In genomic region chr2:88187927-88188326, GRCh38 we compare ENCODE assay signal across 1 cellular context.
TF ChIP-seq lines count a peak whose summit lies in the region.

No MANE protein-coding gene starts in this region.

TF ChIP-seq in HepG2, 621 proteins besides CTCF, POLR2A, EP300 and RAD21 (continued from another document):
- TF ChIP-seq STAG1 (CRISPR knock-in tag; IDR thresholded peaks at IDR 0.05) (peak; percentile 96), NONO (IDR thresholded peaks at IDR 0.05) (no peak), NONO (CRISPR knock-in tag; conservative IDR thresholded peaks at IDR 0.05) (0 out of 2 replicates have a peak, but pooled peaks have one; percentile 27), MXI1 (IDR thresholded peaks at IDR 0.05; ENCODE audit: borderline replicate concordance, low read depth, low read length) (0 out of 3 replicates have a peak, but pooled peaks have one; percentile 16), ZNF687 (CRISPR knock-in tag; IDR thresholded peaks at IDR 0.05) (peak; percentile 39), XRCC5 (optimal IDR thresholded peaks at IDR 0.05; ENCODE audit: low read length) (peak; percentile 77), KDM5B (CRISPR knock-in tag; IDR thresholded peaks at IDR 0.05; ENCODE audit: borderline replicate concordance) (peak; percentile 41; the same call in 1 of the 2 replicates), HNRNPL (IDR thresholded peaks at IDR 0.05; ENCODE audit: low read depth, low read length) (peak; percentile 86; the same call in 1 of the 2 replicates), ZNF143 (CRISPR knock-in tag; IDR thresholded peaks at IDR 0.05) (0 out of 2 replicates have a peak, but pooled peaks have one; percentile 20), ZNF414 (CRISPR knock-in tag; IDR thresholded peaks at IDR 0.05) (no peak), ZNF788 (CRISPR knock-in tag; IDR thresholded peaks at IDR 0.05; ENCODE audit: borderline replicate concordance) (no peak), PCBP2 (optimal IDR thresholded peaks at IDR 0.05; ENCODE audit: low read depth, low read length, poor library complexity, severe bottlenecking) (no peak), YY1 (IDR thresholded peaks at IDR 0.05; ENCODE audit: insufficient read depth, insufficient replicate concordance, low read depth, low read length) (peak; percentile 83), SMC3 (IDR thresholded peaks at IDR 0.05; ENCODE audit: low read length) (peak; percentile 64), PTBP1 (IDR thresholded peaks at IDR 0.05; ENCODE audit: low read depth, low read length, poor library complexity, severe bottlenecking) (no peak), NCOR1 (IDR thresholded peaks at IDR 0.05; ENCODE audit: borderline replicate concordance, low read length) (no peak), BCL3 (CRISPR knock-in tag; IDR thresholded peaks at IDR 0.05) (0 out of 2 replicates have a peak, but pooled peaks have one; percentile 33), RXRB (CRISPR knock-in tag; IDR thresholded peaks at IDR 0.05; ENCODE audit: borderline replicate concordance) (0 out of 2 replicates have a peak, but pooled peaks have one; percentile 19), ATF7 (IDR thresholded peaks at IDR 0.05) (no peak), ATF7 (CRISPR knock-in tag; IDR thresholded peaks at IDR 0.05) (no peak), HMGXB4 (CRISPR knock-in tag; IDR thresholded peaks at IDR 0.05; ENCODE audit: borderline replicate concordance in 1 of 2, low read depth in 1 of 2) (0 out of 4 replicates have a peak, but pooled peaks of 1 of the 2 experiments have one; percentile 32), ZBTB7A (CRISPR knock-in tag; IDR thresholded peaks at IDR 0.05) (no peak), ZNF644 (CRISPR knock-in tag; IDR thresholded peaks at IDR 0.05; ENCODE audit: low read depth) (peak; percentile 78), ZNF609 (CRISPR knock-in tag; IDR thresholded peaks at IDR 0.05; ENCODE audit: borderline replicate concordance) (0 out of 2 replicates have a peak, but pooled peaks have one; percentile 22)
